15 cellular contexts compared by ENCODE assay signal in the genomic region with DNA sequence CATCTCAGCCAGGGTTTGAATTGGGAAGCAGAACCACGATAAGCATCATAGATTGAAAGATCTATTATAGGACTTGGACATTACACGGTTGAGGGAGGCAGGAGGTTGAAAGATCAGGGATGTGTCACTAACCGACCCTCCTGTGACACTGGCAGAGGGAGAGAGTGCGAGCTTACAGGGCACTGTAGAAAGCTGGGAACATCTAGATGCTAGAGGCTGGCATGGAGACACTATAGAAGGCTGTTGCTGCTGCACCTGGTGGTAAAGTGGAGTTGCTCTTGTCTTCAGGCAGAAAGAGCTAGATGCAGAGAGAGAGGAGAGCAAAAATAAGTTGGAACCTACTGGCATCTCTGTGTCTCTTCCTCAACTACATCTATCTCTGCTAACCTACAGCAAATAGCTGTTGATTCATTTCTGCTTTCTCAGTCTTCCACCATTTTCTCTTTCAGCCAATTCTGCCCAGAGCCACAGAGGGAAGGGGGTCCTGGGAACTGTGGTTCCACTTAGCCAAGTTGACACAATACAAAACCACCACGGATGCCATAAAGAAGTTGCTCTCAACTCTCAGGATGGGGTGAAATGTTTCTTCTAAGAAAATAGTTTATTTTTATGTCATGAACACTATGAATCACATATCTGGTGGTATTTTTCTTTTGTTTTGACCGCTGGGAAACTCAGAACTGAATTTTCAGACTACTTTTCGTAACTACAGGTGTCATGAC.
A peak's percentile ranks its signal among the peaks of the same experiment; 100 is the strongest.
DNase-seq lines count a peak whose midpoint lies in the region; ATAC-seq, FAIRE-seq and TF ChIP-seq lines count a peak whose summit lies in the region.
"Had no signal": no experiment of that assay in that cellular context is flagged by ENCODE, and none has a peak within 500 bp of the region (broad histone marks: within the 10 kb centered on the region; RNA-seq: fewer than 3 reads in every experiment).

No MANE protein-coding gene starts in this region.

- no peak for TF ChIP-seq POLR2A in H54 (IDR thresholded peaks at IDR 0.05; ENCODE audit: low read depth, low read length)

- CTCF ChIA-PET in HEK293 (lab: Yijun Ruan, JAX), result interaction anchor here (0.6 to 0.7 kb wide), 3 partner anchors 483 to 703 kb away, joined by 3 to 5 read pairs (median 3); no protein-coding TSS in a partner anchor
- CTCF ChIA-PET in Panc1 (lab: Charles Lee), result interaction anchor here (0.6 kb wide), 1 partner anchor 634 kb away, joined by 3 read pairs; no protein-coding TSS in a partner anchor
- CTCF ChIA-PET in Caco-2 (lab: Charles Lee), result no interaction called here

- in situ Hi-C loops in Panc1 (cut with HindIII; ENCODE audit: low pct_unique_long_range_greater_than_20kb, low sequenced_read_pairs), result no loop called here

- H3K4me3 ChIP-seq in HEK293 (ENCODE audit: low read depth, low read length) (no peak overlapping the region), Panc1 (ENCODE audit: low read depth in 2 of 2, low read length in 2 of 2) (no peak overlapping the region), Caco-2 (ENCODE audit: low read depth, low read length) (no peak overlapping the region)
- H3K4me3 ChIP-seq: BLaER1 had no signal

- H3K36me3 Mint-ChIP-seq in Caco-2 (ENCODE audit: insufficient read depth, unreplicated experiment), result no peaks in the 10 kb centered on the region
- H3K36me3 Mint-ChIP-seq: activated naive CD4-positive, alpha-beta T cell treated with anti-CD3 and anti-CD28 coated beads, Interleukin-2, amount 50 U/mL, for 24 hours had no signal

- no peak for FAIRE-seq in H54 (lab: Jason Lieb, UNC)

- TF ChIP-seq CTCF in HEK293 (tag by site-specific recombination; IDR thresholded peaks at IDR 0.05) (no peak), Panc1 (IDR thresholded peaks at IDR 0.05) (peak; percentile 20), Caco-2 (IDR thresholded peaks at IDR 0.05; ENCODE audit: insufficient read depth in 1 of 2, low read depth in 1 of 2, low read length in 1 of 2, severe bottlenecking in 1 of 2, unreplicated experiment in 1 of 2) (no peak)

- BruUV-seq in Panc1 (replicated peaks; lab: Mats Ljungman, UMichigan) (no TSS peak), Caco-2 (replicated peaks; lab: Mats Ljungman, UMichigan) (no TSS peak)

- DNase-seq in stimulated activated CD4-positive, alpha-beta T cell treated with anti-CD3 and anti-CD28 coated beads, Interleukin-15, amount 100 ng/mL, for 24 hours, result peak; percentile 24
- no peak for DNase-seq in stimulated activated CD4-positive, alpha-beta T cell treated with anti-CD3 and anti-CD28 coated beads, Interleukin-2, amount 100 ng/mL, for 24 hours
- DNase-seq in Panc1 (ENCODE audit: low read depth, low spot score), result no peak
- DNase-seq in stimulated activated naive CD8-positive, alpha-beta T cell treated with anti-CD3 and anti-CD28 coated beads, Interleukin-15, Interleukin-2, amounts not matched to agents 100 U/mL and 50 U/mL, for 24 hours, result no peak
- DNase-seq in H54 (ENCODE audit: insufficient read length, low spot score), result no peak
- DNase-seq in Caco-2, result no peak
- DNase-seq in COR-L47 (lab: John Stamatoyannopoulos, UW), result no peak
- DNase-seq: cortex of kidney, GDM1, NCI-H1048, SHP77 had no signal

- H3K27me3 Mint-ChIP-seq in Caco-2 (ENCODE audit: insufficient read depth, unreplicated experiment), result no peaks in the 10 kb centered on the region
- H3K27me3 Mint-ChIP-seq: activated naive CD4-positive, alpha-beta T cell treated with anti-CD3 and anti-CD28 coated beads, Interleukin-2, amount 50 U/mL, for 24 hours had no signal

- H3K4me3 Mint-ChIP-seq in Caco-2 (ENCODE audit: unreplicated experiment), result no peak overlapping the region
- H3K4me3 Mint-ChIP-seq: activated naive CD4-positive, alpha-beta T cell treated with anti-CD3 and anti-CD28 coated beads, Interleukin-2, amount 50 U/mL, for 24 hours had no signal

- intact Hi-C loops in Panc1 (cut with micrococcal nuclease; ENCODE audit: unreplicated experiment), result no loop called here
- intact Hi-C loops in Caco-2 (cut with micrococcal nuclease; ENCODE audit: unreplicated experiment), result no loop called here

- H3K9me3 Mint-ChIP-seq in Caco-2 (ENCODE audit: unreplicated experiment), result no peaks in the 10 kb centered on the region
- H3K9me3 Mint-ChIP-seq: activated naive CD4-positive, alpha-beta T cell treated with anti-CD3 and anti-CD28 coated beads, Interleukin-2, amount 50 U/mL, for 24 hours had no signal

- ATAC-seq in Panc1, result peak; percentile 62; the same call in 1 of the 2 replicates
- ATAC-seq in stimulated activated naive CD8-positive, alpha-beta T cell treated with anti-CD3 and anti-CD28 coated beads, Interleukin-15, Interleukin-2, amounts not matched to agents 100 U/mL and 50 U/mL, for 24 hours, result peak; percentile 65

- H3K27me3 ChIP-seq in Panc1 (ENCODE audit: control insufficient read depth, insufficient read depth, low read length) (no peaks in the 10 kb centered on the region), Caco-2 (replicated peaks; ENCODE audit: control insufficient read depth, insufficient read depth, low read length) (no peaks in the 10 kb centered on the region)
- H3K27me3 ChIP-seq: BLaER1 had no signal

- POLR2A ChIA-PET in HEK293 (lab: Yijun Ruan, JAX), result no interaction called here
- POLR2A ChIA-PET in Panc1 (lab: Charles Lee), result no interaction called here
- POLR2A ChIA-PET in Caco-2 (lab: Charles Lee), result no interaction called here

- H3K27ac ChIP-seq in HEK293 (ENCODE audit: extremely low read depth, low read depth, low read length) (no peak overlapping the region), Panc1 (ENCODE audit: low read length) (no peak overlapping the region)
- H3K27ac ChIP-seq: BLaER1, parathyroid adenoma had no signal

- no peaks in the 10 kb centered on the region for H3K4me1 ChIP-seq in HEK293 (ENCODE audit: control insufficient read depth, insufficient read depth, low read length)
- H3K4me1 ChIP-seq in Panc1 (ENCODE audit: control insufficient read depth, insufficient read depth, low read length), result no peaks in the 10 kb centered on the region
- H3K4me1 ChIP-seq in Caco-2, result no peaks in the 10 kb centered on the region
- H3K4me1 ChIP-seq: parathyroid adenoma had no signal

- H3K36me3 ChIP-seq in HEK293 (ENCODE audit: control insufficient read depth in 2 of 2, insufficient read depth in 1 of 2, low read length in 2 of 2) (no peaks in the 10 kb centered on the region), Panc1 (ENCODE audit: control insufficient read depth, insufficient read depth, low read length) (no peaks in the 10 kb centered on the region), Caco-2 (ENCODE audit: control insufficient read depth, insufficient read depth, low read length) (no peaks in the 10 kb centered on the region)
- H3K36me3 ChIP-seq: BLaER1 had no signal

- H3K4me1 Mint-ChIP-seq in Caco-2 (ENCODE audit: low read depth, unreplicated experiment), result peaks cover 11% of the 10 kb centered on the region
- H3K4me1 Mint-ChIP-seq: activated naive CD4-positive, alpha-beta T cell treated with anti-CD3 and anti-CD28 coated beads, Interleukin-2, amount 50 U/mL, for 24 hours had no signal

- H3K27ac Mint-ChIP-seq in Caco-2 (ENCODE audit: unreplicated experiment), result no peak overlapping the region
- H3K27ac Mint-ChIP-seq: activated naive CD4-positive, alpha-beta T cell treated with anti-CD3 and anti-CD28 coated beads, Interleukin-2, amount 50 U/mL, for 24 hours had no signal

- H3K9me3 ChIP-seq in HEK293 (ENCODE audit: control insufficient read depth, insufficient read depth, low read depth, low read length) (no peaks in the 10 kb centered on the region), Panc1 (ENCODE audit: control insufficient read depth, insufficient read depth, low read depth, low read length) (no peaks in the 10 kb centered on the region), Caco-2 (no peaks in the 10 kb centered on the region)
- H3K9me3 ChIP-seq: BLaER1 had no signal

TF ChIP-seq in HEK293, 187 proteins besides CTCF, POLR2A, EP300 and RAD21:
- TF ChIP-seq, protein P1, sequence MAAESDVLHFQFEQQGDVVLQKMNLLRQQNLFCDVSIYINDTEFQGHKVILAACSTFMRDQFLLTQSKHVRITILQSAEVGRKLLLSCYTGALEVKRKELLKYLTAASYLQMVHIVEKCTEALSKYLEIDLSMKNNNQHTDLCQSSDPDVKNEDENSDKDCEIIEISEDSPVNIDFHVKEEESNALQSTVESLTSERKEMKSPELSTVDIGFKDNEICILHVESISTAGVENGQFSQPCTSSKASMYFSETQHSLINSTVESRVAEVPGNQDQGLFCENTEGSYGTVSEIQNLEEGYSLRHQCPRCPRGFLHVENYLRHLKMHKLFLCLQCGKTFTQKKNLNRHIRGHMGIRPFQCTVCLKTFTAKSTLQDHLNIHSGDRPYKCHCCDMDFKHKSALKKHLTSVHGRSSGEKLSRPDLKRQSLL (tag by site-specific recombination; IDR thresholded peaks at IDR 0.05), result 0 out of 2 replicates have a peak, but pooled peaks have one; percentile 21
- TF ChIP-seq, protein P2, sequence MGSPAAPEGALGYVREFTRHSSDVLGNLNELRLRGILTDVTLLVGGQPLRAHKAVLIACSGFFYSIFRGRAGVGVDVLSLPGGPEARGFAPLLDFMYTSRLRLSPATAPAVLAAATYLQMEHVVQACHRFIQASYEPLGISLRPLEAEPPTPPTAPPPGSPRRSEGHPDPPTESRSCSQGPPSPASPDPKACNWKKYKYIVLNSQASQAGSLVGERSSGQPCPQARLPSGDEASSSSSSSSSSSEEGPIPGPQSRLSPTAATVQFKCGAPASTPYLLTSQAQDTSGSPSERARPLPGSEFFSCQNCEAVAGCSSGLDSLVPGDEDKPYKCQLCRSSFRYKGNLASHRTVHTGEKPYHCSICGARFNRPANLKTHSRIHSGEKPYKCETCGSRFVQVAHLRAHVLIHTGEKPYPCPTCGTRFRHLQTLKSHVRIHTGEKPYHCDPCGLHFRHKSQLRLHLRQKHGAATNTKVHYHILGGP (tag by site-specific recombination; IDR thresholded peaks at IDR 0.05), result no peak
